Comparison of ENCODE assay signal across 9 cellular contexts in genomic region chr2:73688494-73688893, GRCh38. TPM values are rescaled to one million over a fixed set of nuclear protein-coding genes. Genes with fewer than 3 reads are reported as not detected.
"Had no signal": no experiment of that assay in that cellular context is flagged by ENCODE, and none has a peak within 500 bp of the region (broad histone marks: within the 10 kb centered on the region; RNA-seq: fewer than 3 reads in every experiment).

No MANE protein-coding gene starts in this region.

RNA-seq across cellular contexts. Expression of gene NAT8, which starts 46.3 kb away (rescaled TPM):
- total RNA-seq: LHCN-M2, MCF 10A, NCI-H460, OCI-LY7, PC-9, Right ventricle myocardium inferior, RPMI7951, SJCRH30, T-cell had no signal
